Comparison of ENCODE assay signal across 13 cellular contexts in the genomic region with DNA sequence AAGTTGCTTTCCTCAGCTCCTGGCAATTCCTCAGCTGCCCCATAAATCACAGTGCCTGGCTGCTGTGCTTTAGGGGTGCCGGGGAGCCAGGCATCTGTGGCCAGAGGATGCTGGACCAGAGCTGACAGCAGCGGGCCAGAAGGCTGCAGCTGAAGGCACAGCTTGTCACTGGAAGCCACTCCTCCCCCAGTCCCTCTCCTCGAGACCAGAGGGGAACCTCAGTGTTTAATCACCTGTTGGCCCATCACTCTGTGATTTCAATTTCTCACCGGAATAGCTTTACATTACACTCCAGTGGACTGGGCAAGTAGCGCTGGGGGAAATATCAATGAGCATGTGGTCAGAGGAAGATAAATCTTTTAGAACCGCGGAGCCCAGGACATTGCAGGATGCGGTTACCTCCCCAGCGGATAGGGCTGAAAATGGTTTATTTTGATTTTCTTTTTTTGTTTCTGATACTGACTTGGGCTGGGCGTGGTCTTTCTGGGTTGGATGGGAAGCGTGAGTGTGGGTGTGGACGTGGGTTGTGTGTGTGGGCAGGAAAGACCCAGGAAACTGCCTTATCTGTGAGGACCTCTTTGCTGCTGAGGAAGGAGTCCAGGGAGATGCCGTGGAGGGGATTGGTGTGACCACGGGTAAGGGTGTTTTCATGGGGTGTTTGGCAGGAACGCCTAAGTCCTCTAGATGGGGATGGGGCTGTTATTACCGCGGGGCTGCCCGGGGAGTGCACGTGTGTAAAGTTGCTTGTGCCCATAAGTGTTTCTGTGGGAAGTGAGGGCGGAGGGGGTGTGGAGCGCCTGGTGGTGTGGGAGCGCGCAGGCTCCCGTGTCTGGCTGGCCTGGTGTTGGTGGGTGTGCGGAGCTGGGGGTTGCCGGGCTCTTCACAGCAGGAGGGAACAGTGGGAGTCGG. TPM values are rescaled to one million over a fixed set of nuclear protein-coding genes. Genes with fewer than 3 reads are reported as not detected.
A peak's percentile ranks its signal among the peaks of the same experiment; 100 is the strongest.
DNase-seq lines count a peak whose midpoint lies in the region; ATAC-seq, FAIRE-seq and TF ChIP-seq lines count a peak whose summit lies in the region.
"Had no signal": no experiment of that assay in that cellular context is flagged by ENCODE, and none has a peak within 500 bp of the region (broad histone marks: within the 10 kb centered on the region; RNA-seq: fewer than 3 reads in every experiment).

No MANE protein-coding gene starts in this region.

- TF ChIP-seq EP300 in HepG2 (IDR thresholded peaks at IDR 0.05; ENCODE audit: low read depth in 2 of 2, low read length in 2 of 2) (no peak), HepG2 (CRISPR knock-in tag; IDR thresholded peaks at IDR 0.05; ENCODE audit: borderline replicate concordance) (no peak)

- no peak for DNase-seq in HepG2 (ENCODE audit: low spot score)
- no peak for DNase-seq in right lobe of liver
- DNase-seq in T-cell = peak in 25 of 34 experiments; percentile 3 to 52 (median 29)
- no peak for DNase-seq in dorsolateral prefrontal cortex
- DNase-seq in middle frontal gyrus (ENCODE audit: extremely low spot score, low spot score) = no peak
- no peak for DNase-seq in OCI-M2 (lab: John Stamatoyannopoulos, UW; ENCODE audit: unreplicated experiment)
- DNase-seq: NCI-H774; stimulated activated CD4-positive, alpha-beta T cell treated with anti-CD3 and anti-CD28 coated beads, Interleukin-1b, Interleukin-23, amount 100 ng/mL, for 48 hours; thyroid gland had no signal

- H3K4me2 ChIP-seq in HepG2 (ENCODE audit: low read depth, low read length) = peak overlapping the region; percentile 100
- H3K4me2 ChIP-seq in skeletal muscle satellite cell (ENCODE audit: low read length) = peak overlapping the region; percentile 66

- no peaks in the 10 kb centered on the region for H4K20me1 ChIP-seq in HepG2 (ENCODE audit: insufficient read depth, low read length)

- H3K36me3 Mint-ChIP-seq in T-cell = no peaks in the 10 kb centered on the region
- H3K36me3 Mint-ChIP-seq: activated naive CD8-positive, alpha-beta T cell had no signal

- intact Hi-C loops in HepG2 (cut with micrococcal nuclease; ENCODE audit: unreplicated experiment) = loop anchor here (2.0 kb wide), 2 partner anchors 17 to 49 kb away; no protein-coding TSS in a partner anchor
- intact Hi-C loops in right lobe of liver (cut with DNase I) = no loop called here
- intact Hi-C loops in dorsolateral prefrontal cortex (cut with DNase I) = no loop called here

- H2AFZ ChIP-seq in HepG2 (ENCODE audit: low read length) = no peak overlapping the region

- no peaks in the 10 kb centered on the region for H3K9me3 Mint-ChIP-seq in T-cell

- H3K27ac Mint-ChIP-seq in T-cell = no peak overlapping the region
- H3K27ac Mint-ChIP-seq: activated naive CD8-positive, alpha-beta T cell had no signal

- no peak for TF ChIP-seq RAD21 in HepG2 (CRISPR knock-in tag; IDR thresholded peaks at IDR 0.05)

- H3K4me3 Mint-ChIP-seq in T-cell = no peak overlapping the region
- H3K4me3 Mint-ChIP-seq: activated naive CD8-positive, alpha-beta T cell had no signal

- no peak for FAIRE-seq in HepG2 (lab: Jason Lieb, UNC)
- FAIRE-seq: GM12892 had no signal

- in situ Hi-C loops in HepG2 (cut with HindIII; ENCODE audit: extremely low pct_ligation_motif_present, low pct_unique_long_range_greater_than_20kb) = loop anchor here (5.0 kb wide), 1 partner anchor 48 kb away; no protein-coding TSS in a partner anchor

- TF ChIP-seq CTCF in HepG2 (CRISPR knock-in tag; IDR thresholded peaks at IDR 0.05) (no peak), right lobe of liver (IDR thresholded peaks at IDR 0.05) (no peak), dorsolateral prefrontal cortex (IDR thresholded peaks at IDR 0.05 in 54 of 56, conservative IDR thresholded peaks at IDR 0.05 in 2 of 56; ENCODE audit: low read depth in 1 of 56, partially characterized antibody in 56 of 56) (no peak)

- H3K9ac ChIP-seq in HepG2 (ENCODE audit: insufficient read depth, low read depth, low read length) = no peak overlapping the region; the same call in 1 of the 2 replicates
- no peak overlapping the region for H3K9ac ChIP-seq in skeletal muscle satellite cell (ENCODE audit: low read depth, low read length)

- no peaks in the 10 kb centered on the region for H3K36me3 ChIP-seq in HepG2 (replicated peaks in 1 of 2; ENCODE audit: control insufficient read depth in 1 of 2, insufficient read depth in 2 of 2, low read length in 2 of 2)
- no peaks in the 10 kb centered on the region for H3K36me3 ChIP-seq in right lobe of liver
- H3K36me3 ChIP-seq in skeletal muscle satellite cell (ENCODE audit: insufficient read depth, low read length) = no peaks in the 10 kb centered on the region
- H3K36me3 ChIP-seq: thyroid gland had no signal

- H3K27ac ChIP-seq in HepG2 (ENCODE audit: extremely low read length, insufficient read depth, low read length) = no peak overlapping the region
- no peak overlapping the region for H3K27ac ChIP-seq in right lobe of liver
- peak overlapping the region in 9 of 59 donors; percentile 2 to 55 (median 35) for H3K27ac ChIP-seq in dorsolateral prefrontal cortex
- H3K27ac ChIP-seq: thyroid gland had no signal

- TF ChIP-seq POLR2A in HepG2 (IDR thresholded peaks at IDR 0.05; ENCODE audit: insufficient read depth in 1 of 2, low read depth in 2 of 2, low read length in 2 of 2) (no peak), right lobe of liver (IDR thresholded peaks at IDR 0.05) (no peak)

- H3K4me3 ChIP-seq in HepG2 (replicated peaks in 1 of 3; ENCODE audit: insufficient read depth in 1 of 3, low read depth in 2 of 3, low read length in 3 of 3) (peak overlapping the region in 2 of 3 experiments; percentile 55 to 79; a peak in 2 of 6 replicates), right lobe of liver (no peak overlapping the region), dorsolateral prefrontal cortex (peak overlapping the region in 41 of 59 donors; percentile 0 to 77 (median 24)), skeletal muscle satellite cell (ENCODE audit: low read length) (peak overlapping the region; percentile 0)
- H3K4me3 ChIP-seq: thyroid gland had no signal

- POLR2A ChIA-PET in HepG2 (lab: Yijun Ruan, JAX) (interaction anchor here (0.9 to 4.0 kb wide), 8 partner anchors 9 to 73 kb away, joined by 3 to 42 read pairs (median 12); no protein-coding TSS in a partner anchor), T-cell (lab: Charles Lee) (no interaction called here)

- H3K9me3 ChIP-seq in HepG2 (ENCODE audit: low read length) (no peaks in the 10 kb centered on the region), right lobe of liver (no peaks in the 10 kb centered on the region), skeletal muscle satellite cell (replicated peaks; ENCODE audit: low read length) (no peaks in the 10 kb centered on the region)
- H3K9me3 ChIP-seq: thyroid gland had no signal

- peaks cover 78% of the 10 kb centered on the region for H3K4me1 ChIP-seq in HepG2 (ENCODE audit: insufficient read depth, low read length)
- H3K4me1 ChIP-seq in right lobe of liver = no peaks in the 10 kb centered on the region
- H3K4me1 ChIP-seq in skeletal muscle satellite cell (ENCODE audit: control insufficient read depth, insufficient read depth, low read length) = peaks cover 55% of the 10 kb centered on the region

- ATAC-seq in HepG2 (no peak), right lobe of liver (no peak), T-cell (replicated peaks in 1 of 4) (peak; percentile 35 to 67 (median 41)), HG03571 (IDR thresholded peaks at IDR 0.05; ENCODE audit: unreplicated experiment) (no peak)

- 89% methylated on average over 26 of the region's 27 CpGs for WGBS in HepG2 (ENCODE audit: low lambda C conversion rate)
- 38% methylated on average over 21 of the region's 27 CpGs for WGBS in right lobe of liver (ENCODE audit: insufficient coverage, low coverage, low lambda C conversion rate, missing lambda C conversion rate)

- H3K27me3 ChIP-seq in HepG2 (ENCODE audit: control insufficient read depth in 1 of 2, insufficient read depth in 2 of 2, low read length in 2 of 2) (no peaks in the 10 kb centered on the region; a peak in 1 of 5 replicates), right lobe of liver (no peaks in the 10 kb centered on the region), dorsolateral prefrontal cortex (no peaks in the 10 kb centered on the region), skeletal muscle satellite cell (ENCODE audit: control insufficient read depth, insufficient read depth, low read length) (no peaks in the 10 kb centered on the region)
- H3K27me3 ChIP-seq: thyroid gland had no signal

- no TSS peak for BruUV-seq in HepG2 (replicated peaks; lab: Mats Ljungman, UMichigan)

- peaks cover 14 to 19% of the 10 kb centered on the region in 2 donors for H3K27me3 Mint-ChIP-seq in T-cell

- CTCF ChIA-PET in HepG2 (lab: Yijun Ruan, JAX; ENCODE audit: low intra/inter-chr PET ratio, low total read pairs) (no interaction called here), T-cell (lab: Charles Lee) (interaction anchor here (0.5 to 1.5 kb wide), 2 partner anchors 49 to 415 kb away, joined by 3 to 10 read pairs; no protein-coding TSS in a partner anchor)

- H3K4me1 Mint-ChIP-seq in T-cell = peaks cover 7 to 15% (median 7%) of the 10 kb centered on the region in 3 donors

- peaks cover 62% of the 10 kb centered on the region for H3K79me2 ChIP-seq in HepG2 (ENCODE audit: insufficient read depth, low read length)

RNA-seq across cellular contexts. Expression of a gene that starts 4.0 kb away (rescaled TPM):
- total RNA-seq in HepG2 (2016; rRNA removed; fragmentation: Illumina TruSeq; extraction: Trizol) (2.3 and 3.9 TPM in 2 replicates), right lobe of liver (1 to 10 TPM in 2 of 6 experiments, under 1 TPM in 4; 0.33 to 5.5 (median 0.79) TPM), T-cell (1 to 10 TPM in 1 of 5 donors, under 1 TPM in 4; 0.15 to 1.6 (median 0.23) TPM), dorsolateral prefrontal cortex (10 to 100 TPM; 12.9 to 58.9 (median 36.2) TPM)
- total RNA-seq in HepG2 (2016; cell fraction: cytosol; rRNA removed; fragmentation: Illumina TruSeq; extraction: Trizol; ENCODE audit: low read depth) = 0.61 and 0.88 TPM in 2 replicates
- 2.1 and 3.9 TPM in 2 replicates for total RNA-seq in HepG2 (2016; cell fraction: insoluble cytoplasmic fraction; rRNA removed; fragmentation: Illumina TruSeq; extraction: Trizol)
- total RNA-seq in HepG2 (2016; cell fraction: membrane; rRNA removed; fragmentation: Illumina TruSeq; extraction: Trizol) = 2.2 and 2.4 TPM in 2 replicates
- total RNA-seq in HepG2 (2016; cell fraction: nucleus; rRNA removed; fragmentation: Illumina TruSeq; extraction: Trizol) = 4.9 and 6.5 TPM in 2 replicates
- 2.6 and 3.3 TPM in 2 replicates for polyA plus RNA-seq in HepG2 (2011; rRNA removed)
- polyA plus RNA-seq in HepG2 (2011; cell fraction: cytosol; rRNA removed) = 1.5 and 2.1 TPM in 2 replicates
- polyA plus RNA-seq in HepG2 (2011; cell fraction: nucleus; rRNA removed) = 12.4 and 14.2 TPM in 2 replicates
- 2.6 and 5.3 TPM in 2 replicates for polyA plus RNA-seq in HepG2 (2012)
- polyA plus RNA-seq in HepG2 (2016; cell fraction: cytosol; fragmentation: Illumina TruSeq; extraction: Trizol; ENCODE audit: low read depth) = 0.45 and 0.67 TPM in 2 replicates
- 2.5 and 3.0 TPM in 2 replicates for polyA plus RNA-seq in HepG2 (2016; cell fraction: insoluble cytoplasmic fraction; fragmentation: Illumina TruSeq; extraction: Trizol; ENCODE audit: low read depth)
- polyA plus RNA-seq in HepG2 (2016; cell fraction: membrane; fragmentation: Illumina TruSeq; extraction: Trizol; ENCODE audit: low read depth) = 1.5 and 1.9 TPM in 2 replicates
- polyA plus RNA-seq in HepG2 (2016; cell fraction: nucleus; fragmentation: Illumina TruSeq; extraction: Trizol; ENCODE audit: insufficient read depth, low read depth) = 14.4 and 14.8 TPM in 2 replicates
- 2.0 and 8.0 TPM in 2 replicates for polyA minus RNA-seq in HepG2 (2011; rRNA and poly(A)+ RNA removed; ENCODE audit: low replicate concordance)
- 2.2 and 3.0 TPM in 2 replicates for polyA minus RNA-seq in HepG2 (2011; cell fraction: cytosol; rRNA and poly(A)+ RNA removed)
- 4.6 TPM in 2 replicates for polyA minus RNA-seq in HepG2 (2011; cell fraction: nucleus; rRNA and poly(A)+ RNA removed)
- total RNA-seq in skeletal muscle satellite cell (2012; rRNA removed) = 2.4 and 3.3 TPM in 2 replicates

Comparison
In these comparisons a context has a peak if more than half of its experiments do, and no peak if none do; other contexts are left out.
1. H3K4me3 ChIP-seq: peak in HepG2 (2 of 3), dorsolateral prefrontal cortex (41 of 59) and skeletal muscle satellite cell (single experiment); none in right lobe of liver (0 of 3).
2. ATAC-seq: peak in T-cell (4 of 4); none in HepG2 (single experiment), right lobe of liver (0 of 4) and HG03571 (single experiment).
3. DNase-seq: peak in T-cell (25 of 34); none in HepG2 (single experiment), right lobe of liver (0 of 3), dorsolateral prefrontal cortex (0 of 10), middle frontal gyrus (single experiment) and OCI-M2 (single experiment).